Comparison of ENCODE assay signal across 11 cellular contexts in genomic region chr20:32474009-32474716, GRCh38.
DNase-seq lines count a peak whose midpoint lies in the region; ATAC-seq and TF ChIP-seq lines count a peak whose summit lies in the region.
"Had no signal": no experiment of that assay in that cellular context is flagged by ENCODE, and none has a peak within 500 bp of the region (broad histone marks: within the 10 kb centered on the region; RNA-seq: fewer than 3 reads in every experiment).

No MANE protein-coding gene starts in this region.

- DNase-seq in natural killer cell treated with Interleukin-12 subunit alpha and Interleukin-12 subunit beta and Interleukin-15 and Interleukin-18, amount 100 ng/mL, for 72 hours (ENCODE audit: low spot score): peak; percentile 57
- DNase-seq in natural killer cell: no peak
- no peak for DNase-seq in foreskin fibroblast
- no peak for DNase-seq in osteocyte (ENCODE audit: extremely low spot score, unreplicated experiment)
- DNase-seq in effector memory CD8-positive, alpha-beta T cell: no peak
- DNase-seq in NCI-H1092 (lab: John Stamatoyannopoulos, UW): no peak
- DNase-seq: activated naive CD4-positive, alpha-beta T cell; NCI-H1048; T-cell had no signal

- H3K4me3 ChIP-seq in foreskin fibroblast (ENCODE audit: low read depth in 1 of 2, low read length in 2 of 2): peak overlapping the region; percentile 50 to 57

- no peak overlapping the region for H3K4me3 Mint-ChIP-seq in natural killer cell treated with Interleukin-12 subunit alpha and Interleukin-12 subunit beta and Interleukin-15 and Interleukin-18, amount 100 ng/mL, for 72 hours
- H3K4me3 Mint-ChIP-seq in natural killer cell (no peak overlapping the region), osteocyte (ENCODE audit: unreplicated experiment) (peak overlapping the region; percentile 48)
- no peak overlapping the region for H3K4me3 Mint-ChIP-seq in effector memory CD8-positive, alpha-beta T cell
- H3K4me3 Mint-ChIP-seq: T-cell had no signal

- peaks cover 25 to 37% of the 10 kb centered on the region in 2 donors for H3K4me1 Mint-ChIP-seq in natural killer cell treated with Interleukin-12 subunit alpha and Interleukin-12 subunit beta and Interleukin-15 and Interleukin-18, amount 100 ng/mL, for 72 hours (ENCODE audit: low read depth in 2 of 2)
- H3K4me1 Mint-ChIP-seq in natural killer cell (peaks cover 32 to 66% of the 10 kb centered on the region in 2 donors), osteocyte (ENCODE audit: unreplicated experiment) (peaks cover 66% of the 10 kb centered on the region)
- H3K4me1 Mint-ChIP-seq in effector memory CD8-positive, alpha-beta T cell (ENCODE audit: low read depth in 2 of 2): peaks cover 15 to 45% of the 10 kb centered on the region in 2 donors

- no peak for ATAC-seq in natural killer cell treated with Interleukin-12 subunit alpha and Interleukin-12 subunit beta and Interleukin-15 and Interleukin-18, amount 100 ng/mL, for 72 hours
- no peak for ATAC-seq in natural killer cell
- no peak for ATAC-seq in GM18907 (IDR thresholded peaks at IDR 0.05; ENCODE audit: unreplicated experiment)
- no peak for ATAC-seq in effector memory CD8-positive, alpha-beta T cell (replicated peaks)
- no peak for ATAC-seq in GM18873 (IDR thresholded peaks at IDR 0.05; ENCODE audit: low FRiP score, unreplicated experiment)
- ATAC-seq: T-cell had no signal

- H3K9me3 Mint-ChIP-seq in natural killer cell treated with Interleukin-12 subunit alpha and Interleukin-12 subunit beta and Interleukin-15 and Interleukin-18, amount 100 ng/mL, for 72 hours: no peaks in the 10 kb centered on the region
- H3K9me3 Mint-ChIP-seq in natural killer cell (no peaks in the 10 kb centered on the region), osteocyte (ENCODE audit: unreplicated experiment) (no peaks in the 10 kb centered on the region)
- H3K9me3 Mint-ChIP-seq in effector memory CD8-positive, alpha-beta T cell: no peaks in the 10 kb centered on the region
- H3K9me3 Mint-ChIP-seq: T-cell had no signal

- H3K27ac Mint-ChIP-seq in natural killer cell treated with Interleukin-12 subunit alpha and Interleukin-12 subunit beta and Interleukin-15 and Interleukin-18, amount 100 ng/mL, for 72 hours: peak overlapping the region in 1 of 2 donors; percentile 56
- H3K27ac Mint-ChIP-seq in natural killer cell: peak overlapping the region in 1 of 2 donors; percentile 87
- H3K27ac Mint-ChIP-seq in osteocyte (ENCODE audit: unreplicated experiment): peak overlapping the region; percentile 91
- H3K27ac Mint-ChIP-seq in effector memory CD8-positive, alpha-beta T cell: peak overlapping the region in 1 of 2 donors; percentile 77

- H3K27me3 Mint-ChIP-seq in natural killer cell treated with Interleukin-12 subunit alpha and Interleukin-12 subunit beta and Interleukin-15 and Interleukin-18, amount 100 ng/mL, for 72 hours: no peaks in the 10 kb centered on the region
- H3K27me3 Mint-ChIP-seq in natural killer cell (ENCODE audit: low read depth in 2 of 2): no peaks in the 10 kb centered on the region
- no peaks in the 10 kb centered on the region for H3K27me3 Mint-ChIP-seq in osteocyte (ENCODE audit: unreplicated experiment)
- H3K27me3 Mint-ChIP-seq in effector memory CD8-positive, alpha-beta T cell: no peaks in the 10 kb centered on the region
- H3K27me3 Mint-ChIP-seq: T-cell had no signal

- H3K36me3 Mint-ChIP-seq in natural killer cell treated with Interleukin-12 subunit alpha and Interleukin-12 subunit beta and Interleukin-15 and Interleukin-18, amount 100 ng/mL, for 72 hours: no peaks in the 10 kb centered on the region
- H3K36me3 Mint-ChIP-seq in natural killer cell (no peaks in the 10 kb centered on the region), osteocyte (ENCODE audit: unreplicated experiment) (peaks cover 7% of the 10 kb centered on the region)
- H3K36me3 Mint-ChIP-seq in effector memory CD8-positive, alpha-beta T cell (ENCODE audit: insufficient read depth): peaks cover 22% of the 10 kb centered on the region

- intact Hi-C loops in natural killer cell (cut with micrococcal nuclease): no loop called here

- no peak for TF ChIP-seq CTCF in natural killer cell (IDR thresholded peaks at IDR 0.05)
- no peak for TF ChIP-seq CTCF in foreskin fibroblast (IDR thresholded peaks at IDR 0.05; ENCODE audit: low read depth, low read length)
- TF ChIP-seq CTCF in osteocyte (IDR thresholded peaks at IDR 0.05): no peak
